In the genomic region with DNA sequence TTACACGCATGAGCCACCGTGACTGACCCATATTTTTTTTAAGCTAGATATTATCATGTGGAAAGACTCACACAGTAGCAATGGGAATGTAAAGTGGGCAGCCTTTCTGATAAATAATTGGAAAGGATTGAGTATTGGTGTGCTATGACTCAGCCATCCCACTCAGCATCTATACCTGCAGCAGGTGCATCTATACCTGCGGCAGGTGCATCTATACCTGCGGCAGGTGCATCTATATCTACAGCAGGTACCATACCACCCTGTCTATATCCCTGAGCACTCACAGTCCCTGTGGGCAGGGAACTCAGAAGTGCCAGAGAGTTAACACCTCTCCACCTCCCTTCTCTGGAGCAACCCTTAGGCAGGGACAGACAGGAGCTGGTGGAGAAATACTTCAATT, we compare ENCODE assay signal across 1 cellular context.
TF ChIP-seq lines count a peak whose summit lies in the region.

No MANE protein-coding gene starts in this region.

TF ChIP-seq in K562, 482 proteins besides CTCF, POLR2A, EP300 and RAD21:
- TF ChIP-seq PTTG1 (tag; IDR thresholded peaks at IDR 0.05; ENCODE audit: low read depth) (no peak), SMAD4 (CRISPR knock-in tag; conservative IDR thresholded peaks at IDR 0.05) (no peak), ZEB2 (IDR thresholded peaks at IDR 0.05) (peak; percentile 85), HDAC8 (tag; IDR thresholded peaks at IDR 0.05) (no peak)
- TF ChIP-seq, protein P1, sequence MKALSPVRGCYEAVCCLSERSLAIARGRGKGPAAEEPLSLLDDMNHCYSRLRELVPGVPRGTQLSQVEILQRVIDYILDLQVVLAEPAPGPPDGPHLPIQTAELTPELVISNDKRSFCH (CRISPR knock-in tag; IDR thresholded peaks at IDR 0.05) = no peak
- TF ChIP-seq, protein P1 (tag; IDR thresholded peaks at IDR 0.05) = no peak
